In genomic region chr1:1615256-1616044, GRCh38 we compare ENCODE assay signal across 1 cellular context.
TF ChIP-seq lines count a peak whose summit lies in the region.

MIB2 (plus strand) TSS chr1:1615500; CDS start chr1:1623453, 7,953 bp downstream.

TF ChIP-seq in HepG2, 621 proteins besides CTCF, POLR2A, EP300 and RAD21 (continued from another document and continues in another):
- TF ChIP-seq PAXIP1 (CRISPR knock-in tag; conservative IDR thresholded peaks at IDR 0.05) (peak; percentile 55), IRX3 (CRISPR knock-in tag; IDR thresholded peaks at IDR 0.05; ENCODE audit: borderline replicate concordance, low read depth) (peak; percentile 77; the same call in 1 of the 2 replicates), AHR (CRISPR knock-in tag; IDR thresholded peaks at IDR 0.05) (peak; percentile 54; the same call in 1 of the 2 replicates), ZNF256 (CRISPR knock-in tag; conservative IDR thresholded peaks at IDR 0.05) (0 out of 2 replicates have a peak, but pooled peaks have one; percentile 48), IRF1 (CRISPR knock-in tag; IDR thresholded peaks at IDR 0.05; ENCODE audit: low read depth) (0 out of 2 replicates have a peak, but pooled peaks have one; percentile 36), GABPA (IDR thresholded peaks at IDR 0.05; ENCODE audit: low read depth, low read length) (no peak), GABPA (CRISPR knock-in tag; IDR thresholded peaks at IDR 0.05; ENCODE audit: low read depth) (peak; percentile 92), TFAP4 (IDR thresholded peaks at IDR 0.05; ENCODE audit: borderline replicate concordance, low read depth) (no peak), KLF6 (CRISPR knock-in tag; IDR thresholded peaks at IDR 0.05) (peak; percentile 78; the same call in 1 of the 2 replicates), ZNF530 (CRISPR knock-in tag; IDR thresholded peaks at IDR 0.05; ENCODE audit: low read depth) (no peak), ZNF10 (CRISPR knock-in tag; IDR thresholded peaks at IDR 0.05; ENCODE audit: borderline replicate concordance, low read depth) (no peak), ZSCAN5A (CRISPR knock-in tag; IDR thresholded peaks at IDR 0.05; ENCODE audit: borderline replicate concordance) (no peak), TFDP1 (CRISPR knock-in tag; IDR thresholded peaks at IDR 0.05; ENCODE audit: borderline replicate concordance) (peak; percentile 39; the same call in 1 of the 2 replicates), TCF7 (IDR thresholded peaks at IDR 0.05; ENCODE audit: low read depth) (no peak), SOX13 (IDR thresholded peaks at IDR 0.05) (no peak), SOX13 (CRISPR knock-in tag; conservative IDR thresholded peaks at IDR 0.05 in 1 of 2, IDR thresholded peaks at IDR 0.05 in 1 of 2) (peak in 1 of 2 experiments; percentile 6; a peak in 1 of 4 replicates), ZNF20 (CRISPR knock-in tag; IDR thresholded peaks at IDR 0.05) (no peak), ZNF30 (CRISPR knock-in tag; IDR thresholded peaks at IDR 0.05) (no peak), NFE2L2 (IDR thresholded peaks at IDR 0.05; ENCODE audit: low read length) (no peak), RBM22 (optimal IDR thresholded peaks at IDR 0.05; ENCODE audit: low read length) (peak; percentile 12), REL (CRISPR knock-in tag; conservative IDR thresholded peaks at IDR 0.05) (peak; percentile 71; the same call in 1 of the 2 replicates), MED13 (CRISPR knock-in tag; IDR thresholded peaks at IDR 0.05) (peak; percentile 44; the same call in 1 of the 2 replicates), ZNF678 (CRISPR knock-in tag; IDR thresholded peaks at IDR 0.05) (peak; percentile 94; the same call in 1 of the 2 replicates), ZBTB1 (CRISPR knock-in tag; IDR thresholded peaks at IDR 0.05; ENCODE audit: borderline replicate concordance) (no peak), GPBP1L1 (CRISPR knock-in tag; IDR thresholded peaks at IDR 0.05) (no peak), STAT5B (CRISPR knock-in tag; IDR thresholded peaks at IDR 0.05) (no peak), IKZF5 (CRISPR knock-in tag; IDR thresholded peaks at IDR 0.05) (peak; percentile 64), PHF21A (CRISPR knock-in tag; IDR thresholded peaks at IDR 0.05) (0 out of 2 replicates have a peak, but pooled peaks have one; percentile 61), ZKSCAN5 (CRISPR knock-in tag; IDR thresholded peaks at IDR 0.05) (no peak), ZNF44 (CRISPR knock-in tag; IDR thresholded peaks at IDR 0.05) (peak; percentile 22; the same call in 1 of the 2 replicates), TEAD3 (CRISPR knock-in tag; optimal IDR thresholded peaks at IDR 0.05; ENCODE audit: borderline replicate concordance) (no peak), ZNF83 (CRISPR knock-in tag; IDR thresholded peaks at IDR 0.05; ENCODE audit: borderline replicate concordance) (peak; percentile 71; the same call in 1 of the 2 replicates), ZNF350 (CRISPR knock-in tag; IDR thresholded peaks at IDR 0.05; ENCODE audit: borderline replicate concordance, low read depth) (no peak; the same call in 1 of the 2 replicates), CCDC6 (CRISPR knock-in tag; IDR thresholded peaks at IDR 0.05) (peak; percentile 88; the same call in 1 of the 2 replicates), RARG (CRISPR knock-in tag; IDR thresholded peaks at IDR 0.05; ENCODE audit: low read depth) (no peak), FOXJ3 (CRISPR knock-in tag; IDR thresholded peaks at IDR 0.05; ENCODE audit: borderline replicate concordance) (no peak), POLR2G (IDR thresholded peaks at IDR 0.05; ENCODE audit: low read depth, low read length) (peak; percentile 91), ZNF646 (CRISPR knock-in tag; IDR thresholded peaks at IDR 0.05) (no peak), ZNF737 (CRISPR knock-in tag; IDR thresholded peaks at IDR 0.05; ENCODE audit: borderline replicate concordance) (no peak), NR2C2 (CRISPR knock-in tag; IDR thresholded peaks at IDR 0.05; ENCODE audit: borderline replicate concordance) (peak; percentile 87), NFYC (CRISPR knock-in tag; IDR thresholded peaks at IDR 0.05) (no peak), ETS1 (CRISPR knock-in tag; IDR thresholded peaks at IDR 0.05) (no peak), DNMT1 (CRISPR knock-in tag; IDR thresholded peaks at IDR 0.05) (peak; percentile 73; the same call in 1 of the 2 replicates), AGO1 (IDR thresholded peaks at IDR 0.05; ENCODE audit: low read depth, low read length, poor library complexity, severe bottlenecking) (no peak)
